26 cellular contexts compared by ENCODE assay signal in genomic region chr4:48910511-48910910, GRCh38. TPM values are rescaled to one million over a fixed set of nuclear protein-coding genes. Genes with fewer than 3 reads are reported as not detected.
DNase-seq lines count a peak whose midpoint lies in the region; ATAC-seq, FAIRE-seq and TF ChIP-seq lines count a peak whose summit lies in the region.
"Had no signal": no experiment of that assay in that cellular context is flagged by ENCODE, and none has a peak within 500 bp of the region (broad histone marks: within the 10 kb centered on the region; RNA-seq: fewer than 3 reads in every experiment).

No MANE protein-coding gene starts in this region.

- H2BK15ac ChIP-seq in IMR-90 (ENCODE audit: low read depth, low read length), result no peak overlapping the region

- no peak overlapping the region for H2AFZ ChIP-seq in IMR-90 (replicated peaks; ENCODE audit: low read length, poor library complexity)
- no peak overlapping the region for H2AFZ ChIP-seq in K562 (ENCODE audit: low read depth, low read length)

- no peaks in the 10 kb centered on the region for H3K36me3 ChIP-seq in IMR-90 (ENCODE audit: control insufficient read depth, insufficient read depth, low read length)
- no peaks in the 10 kb centered on the region for H3K36me3 ChIP-seq in K562 (ENCODE audit: control insufficient read depth, insufficient read depth, low read length)
- H3K36me3 ChIP-seq in esophagus muscularis mucosa, result no peaks in the 10 kb centered on the region
- H3K36me3 ChIP-seq: left lung, SJCRH30, suprapubic skin had no signal

- peaks cover 0 to 6% of the 10 kb centered on the region in 2 experiments; a peak in 2 of 4 replicates for H3K79me1 ChIP-seq in IMR-90 (ENCODE audit: low read depth in 1 of 2, low read length in 2 of 2)

- H3K27me3 ChIP-seq in IMR-90 (ENCODE audit: control insufficient read depth, insufficient read depth, low read length) (no peaks in the 10 kb centered on the region), K562 (ENCODE audit: control insufficient read depth in 2 of 2, insufficient read depth in 2 of 2, low read length in 2 of 2) (peaks cover 0 to 9% of the 10 kb centered on the region in 2 experiments; a peak in 2 of 5 replicates), esophagus muscularis mucosa (no peaks in the 10 kb centered on the region)
- H3K27me3 ChIP-seq: left lung, SJCRH30 had no signal

- ATAC-seq in IMR-90 (ENCODE audit: low read depth) (no peak), K562 (peak; percentile 56; the same call in 2 of the 3 replicates), HG02840 (IDR thresholded peaks at IDR 0.05; ENCODE audit: low FRiP score, unreplicated experiment) (no peak)
- ATAC-seq: effector memory CD8-positive, alpha-beta T cell; sciatic nerve had no signal

- H4K20me1 ChIP-seq in IMR-90 (ENCODE audit: insufficient read depth, low read length), result no peaks in the 10 kb centered on the region
- H4K20me1 ChIP-seq in K562 (replicated peaks; ENCODE audit: control insufficient read depth, insufficient read depth, low read length), result no peaks in the 10 kb centered on the region; the same call in 1 of the 2 replicates

- H3K4me3 ChIP-seq in IMR-90 (ENCODE audit: insufficient read depth, low read depth, low read length) (no peak overlapping the region), K562 (no peak overlapping the region), esophagus muscularis mucosa (no peak overlapping the region)
- H3K4me3 ChIP-seq: coronary artery, left lung, SJCRH30, suprapubic skin had no signal

- no peak for TF ChIP-seq RAD21 in IMR-90 (IDR thresholded peaks at IDR 0.05; ENCODE audit: low read length)
- no peak for TF ChIP-seq RAD21 in K562 (CRISPR knock-in tag; conservative IDR thresholded peaks at IDR 0.05 in 1 of 2, IDR thresholded peaks at IDR 0.05 in 1 of 2)

- no peak for TF ChIP-seq CTCF in IMR-90 (conservative IDR thresholded peaks at IDR 0.05; ENCODE audit: low read depth, low read length)
- no peak for TF ChIP-seq CTCF in K562 (IDR thresholded peaks at IDR 0.05 in 2 of 3, conservative IDR thresholded peaks at IDR 0.05 in 1 of 3; ENCODE audit: insufficient read depth in 2 of 3, low read depth in 1 of 3, low read length in 3 of 3)
- no peak for TF ChIP-seq CTCF in esophagus muscularis mucosa (IDR thresholded peaks at IDR 0.05)

- no peak overlapping the region; a peak in 1 of 4 replicates for H4K8ac ChIP-seq in IMR-90 (ENCODE audit: low read depth in 2 of 2, low read length in 2 of 2)

- TF ChIP-seq EP300 in K562 (IDR thresholded peaks at IDR 0.05; ENCODE audit: low read length) (no peak), esophagus muscularis mucosa (IDR thresholded peaks at IDR 0.05) (no peak)

- no peak for FAIRE-seq in K562 (lab: Jason Lieb, UNC)
- FAIRE-seq: frontal cortex had no signal

- no peak overlapping the region for H3K56ac ChIP-seq in IMR-90 (ENCODE audit: extremely low read depth, insufficient read depth, low read length)

- H3K14ac ChIP-seq in IMR-90 (replicated peaks; ENCODE audit: low read depth, low read length), result no peak overlapping the region

- peak overlapping the region; percentile 69; the same call in 1 of the 2 replicates for H2AK5ac ChIP-seq in IMR-90 (ENCODE audit: low read depth, low read length)

- H2BK20ac ChIP-seq in IMR-90 (ENCODE audit: low read depth, low read length), result no peak overlapping the region

- H4K91ac ChIP-seq in IMR-90 (ENCODE audit: insufficient read depth, low read depth, low read length), result no peak overlapping the region

- BruUV-seq in IMR-90 (replicated peaks; lab: Mats Ljungman, UMichigan) (no TSS peak), K562 (replicated peaks; lab: Mats Ljungman, UMichigan) (no TSS peak)

- H3K4me2 ChIP-seq in IMR-90 (ENCODE audit: low read depth, low read length) (no peak overlapping the region), K562 (ENCODE audit: insufficient read depth, low read length) (no peak overlapping the region)

- intact Hi-C loops in IMR-90 (cut with micrococcal nuclease), result no loop called here
- intact Hi-C loops in K562 (cut with micrococcal nuclease), result no loop called here
- intact Hi-C loops in esophagus muscularis mucosa (cut with DNase I), result no loop called here

- H2BK5ac ChIP-seq in IMR-90 (ENCODE audit: low read depth, low read length, poor library complexity, severe bottlenecking), result no peak overlapping the region

- CTCF ChIA-PET in IMR-90 (lab: Yijun Ruan, JAX) (no interaction called here), K562 (lab: Yijun Ruan, JAX; ENCODE audit: low intra/inter-chr PET ratio) (no interaction called here)

- H3K9me1 ChIP-seq in IMR-90 (ENCODE audit: insufficient read depth, low read length) (peaks cover 4% of the 10 kb centered on the region), K562 (ENCODE audit: control insufficient read depth, insufficient read depth, low read length) (no peaks in the 10 kb centered on the region)

- H3K79me2 ChIP-seq in K562 (ENCODE audit: control insufficient read depth, insufficient read depth, low read length), result no peaks in the 10 kb centered on the region

- no peak for TF ChIP-seq POLR2A in IMR-90 (IDR thresholded peaks at IDR 0.05; ENCODE audit: low read depth, low read length)
- TF ChIP-seq POLR2A in K562 (conservative IDR thresholded peaks at IDR 0.05), result no peak
- no peak for TF ChIP-seq POLR2A in esophagus muscularis mucosa (IDR thresholded peaks at IDR 0.05; ENCODE audit: low read depth)

- H3K18ac ChIP-seq in IMR-90 (ENCODE audit: low read depth, low read length), result no peak overlapping the region

- no peak overlapping the region for H3K4ac ChIP-seq in IMR-90 (ENCODE audit: low read depth, low read length)

- H3K27ac ChIP-seq in IMR-90 (ENCODE audit: insufficient read depth, low read length) (no peak overlapping the region), K562 (ENCODE audit: extremely low read depth, low read depth, low read length) (no peak overlapping the region), esophagus muscularis mucosa (replicated peaks in 1 of 4) (no peak overlapping the region)
- H3K27ac ChIP-seq: 22Rv1, coronary artery, left lung, SJCRH30, suprapubic skin had no signal

- POLR2A ChIA-PET in IMR-90 (lab: Charles Lee; ENCODE audit: unreplicated experiment) (no interaction called here), K562 (lab: Yijun Ruan, JAX) (no interaction called here)

- dilution Hi-C loops in IMR-90 (cut with HindIII; ENCODE audit: low sequenced_read_pairs, unreplicated experiment), result no loop called here

- H3K9me3 ChIP-seq in IMR-90 (ENCODE audit: control insufficient read depth, insufficient read depth, low read length) (no peaks in the 10 kb centered on the region), K562 (replicated peaks; ENCODE audit: control insufficient read depth, insufficient read depth, low read depth, low read length) (no peaks in the 10 kb centered on the region), esophagus muscularis mucosa (no peaks in the 10 kb centered on the region)
- H3K9me3 ChIP-seq: left lung, SJCRH30, suprapubic skin had no signal

- no peak overlapping the region for H4K5ac ChIP-seq in IMR-90 (ENCODE audit: low read depth, low read length)

- H2AK9ac ChIP-seq in IMR-90 (replicated peaks; ENCODE audit: low read depth, low read length, poor library complexity), result no peak overlapping the region

- H3K23ac ChIP-seq in IMR-90 (ENCODE audit: low read depth, low read length), result no peak overlapping the region

- H3K4me1 ChIP-seq in IMR-90 (ENCODE audit: control insufficient read depth, insufficient read depth, low read length), result peaks cover 3% of the 10 kb centered on the region; the same call in 1 of the 2 replicates
- peaks cover 0 to 6% of the 10 kb centered on the region in 2 experiments; a peak in 2 of 5 replicates for H3K4me1 ChIP-seq in K562 (replicated peaks in 1 of 2; ENCODE audit: control insufficient read depth in 2 of 2, insufficient read depth in 2 of 2, low read length in 2 of 2)
- peaks cover 6 to 17% (median 14%) of the 10 kb centered on the region in 4 donors for H3K4me1 ChIP-seq in esophagus muscularis mucosa

- no peak overlapping the region for H3K9ac ChIP-seq in IMR-90 (ENCODE audit: low read depth, low read length)
- H3K9ac ChIP-seq in K562 (ENCODE audit: insufficient read depth in 1 of 2, low read depth in 2 of 2, low read length in 2 of 2), result no peak overlapping the region

- H2BK120ac ChIP-seq in IMR-90 (ENCODE audit: low read depth, low read length), result no peak overlapping the region

- peak; percentile 23 for DNase-seq in DMS53 (lab: John Stamatoyannopoulos, UW)
- DNase-seq in DMS53 treated with DMSO at 0.1 percent for 48 hours (lab: John Stamatoyannopoulos, UW; ENCODE audit: unreplicated experiment), result no peak
- no peak for DNase-seq in IMR-90
- DNase-seq in K562 (ENCODE audit: extremely low read depth in 1 of 4, low spot score in 3 of 4), result no peak
- no peak for DNase-seq in NCI-H1048 (lab: John Stamatoyannopoulos, UW)
- no peak for DNase-seq in esophagus muscularis mucosa (ENCODE audit: extremely low spot score)
- no peak for DNase-seq in GM03348 (ENCODE audit: low spot score)
- DNase-seq: activated CD4-positive, alpha-beta memory T cell treated with anti-CD3 and anti-CD28 coated beads, Interleukin-2, amount 10 ng/mL, durations not matched to agents 7 days and 5 days; activated naive CD4-positive, alpha-beta T cell treated with anti-CD3 and anti-CD28 coated beads, Interleukin-2, amount 50 U/mL, for 16 hours; CD4-positive, CD25-positive, alpha-beta regulatory T cell; DMS 273 treated with DMSO at 0.1 percent for 48 hours; effector memory CD8-positive, alpha-beta T cell; HCEC 1CT; hippocampal formation; left lung; NCI-H1694; NCI-H526 treated with DMSO at 0.1 percent for 48 hours; SJCRH30; stimulated activated CD4-positive, alpha-beta T cell treated with anti-CD3 and anti-CD28 coated beads, Interleukin-4, amount 100 ng/mL, for 24 hours had no signal

- in situ Hi-C loops in IMR-90 (cut with MboI; ENCODE audit: low sequenced_read_pairs), result no loop called here
- in situ Hi-C loops in K562 (cut with MboI), result no loop called here

RNA-seq across cellular contexts. Expression of gene OCIAD2, which starts 3.9 kb away (rescaled TPM):
- total RNA-seq in IMR-90 (2012; rRNA removed) (16.5 and 19.2 TPM in 2 replicates), K562 (2014; rRNA removed) (not detected in 2 replicates), K562 (2014; rRNA removed; fragmentation: Illumina TruSeq; extraction: Trizol) (not detected in 2 replicates), K562 (2015; rRNA removed; fragmentation: Illumina TruSeq; extraction: Trizol) (not detected in 2 replicates), K562 (2021) (0.31 and 0.98 TPM in 2 replicates), esophagus muscularis mucosa (1 to 10 TPM; 3.3 to 9.5 (median 7.9) TPM)
- polyA plus RNA-seq in IMR-90 (2012; rRNA removed) (21.4 and 26.3 TPM in 2 replicates), K562 (2011; rRNA removed) (not detected in 2 replicates), K562 (2014; fragmentation: Illumina TruSeq; extraction: Trizol) (not detected in 2 replicates), K562 (2014; fragmentation: Nextera tagmentation; extraction: Ambion mirVana) (not detected), K562 (2014; rRNA removed) (0.11 TPM in 1 of 2 replicates, not detected in the other)
- 9.9 and 22.8 TPM in 2 replicates for polyA plus RNA-seq in IMR-90 (2012; cell fraction: cytosol; rRNA removed)
- polyA plus RNA-seq in IMR-90 (2012; cell fraction: nucleus; rRNA removed; ENCODE audit: low replicate concordance), result 3.4 and 11.8 TPM in 2 replicates
- not detected in 2 replicates for total RNA-seq in K562 (2011; cell fraction: chromatin; rRNA removed; ENCODE audit: low replicate concordance)
- not detected in 2 replicates for total RNA-seq in K562 (2011; cell fraction: nucleolus; rRNA removed)
- not detected in 2 replicates for total RNA-seq in K562 (2011; cell fraction: nucleoplasm; rRNA removed)
- not detected in 2 replicates for polyA plus RNA-seq in K562 (2011; cell fraction: cytosol; rRNA removed)
- polyA plus RNA-seq in K562 (2011; cell fraction: nucleus; rRNA removed), result not detected in 2 replicates
- not detected in 2 replicates for polyA plus RNA-seq in K562 (2012)
- polyA minus RNA-seq in K562 (2011; rRNA and poly(A)+ RNA removed), result not detected in 2 replicates
- polyA minus RNA-seq in K562 (2011; cell fraction: cytosol; rRNA and poly(A)+ RNA removed), result not detected in 2 replicates
- 0.33 TPM in 1 of 2 replicates, not detected in the other for polyA minus RNA-seq in K562 (2011; cell fraction: nucleus; rRNA and poly(A)+ RNA removed)
- total RNA-seq: G401 had no signal
